In the genomic region with DNA sequence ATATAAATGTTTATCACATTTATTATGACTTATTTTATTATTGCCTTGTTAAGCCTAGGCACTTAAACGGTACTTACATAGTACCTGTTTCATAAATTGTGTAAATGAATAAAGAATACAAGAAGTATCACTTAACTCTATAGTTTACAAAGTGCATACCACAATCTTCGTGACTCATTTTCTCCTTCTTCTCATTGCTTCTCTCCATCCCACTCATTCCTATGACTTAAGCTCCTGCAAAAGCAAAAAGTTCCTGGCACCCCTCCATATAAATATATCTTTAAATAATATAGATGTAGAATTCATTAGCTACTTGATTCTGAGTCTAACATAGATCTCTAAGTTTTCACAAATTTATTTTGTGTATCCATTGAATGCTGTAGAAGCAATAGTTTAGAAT, we compare ENCODE assay signal across 20 cellular contexts.
"Had no signal": no experiment of that assay in that cellular context is flagged by ENCODE, and none has a peak within 500 bp of the region (broad histone marks: within the 10 kb centered on the region; RNA-seq: fewer than 3 reads in every experiment).

No MANE protein-coding gene starts in this region.

- H3K9ac ChIP-seq: neural progenitor cell had no signal

- H2AFZ ChIP-seq: neural progenitor cell had no signal

- H3K36me3 ChIP-seq: colonic mucosa, gastrocnemius medialis, heart left ventricle, lower lobe of right lung, neural progenitor cell, pancreas, tibial artery, uterus had no signal

- H3K4me3 ChIP-seq: colonic mucosa, gastrocnemius medialis, heart left ventricle, lower lobe of right lung, neural progenitor cell, pancreas, tibial artery, uterus had no signal

- H3K27me3 ChIP-seq: colonic mucosa, gastrocnemius medialis, heart left ventricle, neural progenitor cell, pancreas, tibial artery, uterus had no signal

- H3K9me3 ChIP-seq: colonic mucosa, gastrocnemius medialis, heart left ventricle, lower lobe of right lung, pancreas, tibial artery, uterus had no signal

- ATAC-seq: activated CD4-positive, CD25-positive, alpha-beta regulatory T cell treated with anti-CD3 and anti-CD28 coated beads, Interleukin-2, amount 50 U/mL, for 24 hours; gastrocnemius medialis; heart left ventricle; left cardiac atrium; lower lobe of right lung; pancreas; sciatic nerve; stimulated activated naive B cell treated with anti-CD40 and anti-IgM and Interleukin-4, amounts not matched to agents 10 μg/mL and 1 μg/mL and 100 μg/mL, for 72 hours had no signal

- H3K4me2 ChIP-seq: neural progenitor cell had no signal

- H3K4me1 ChIP-seq: colonic mucosa, gastrocnemius medialis, heart left ventricle, lower lobe of right lung, neural progenitor cell, pancreas, tibial artery, uterus had no signal

- DNase-seq: activated CD4-positive, alpha-beta T cell treated with anti-CD3 and anti-CD28 coated beads, Interleukin-2, amount 50 U/mL, for 4 hours; activated naive CD4-positive, alpha-beta T cell; activated naive CD8-positive, alpha-beta T cell treated with anti-CD3 and anti-CD28 coated beads, Interleukin-2, amount 10 ng/mL, durations not matched to agents 7 days and 5 days; activated T-cell treated with anti-CD3 and anti-CD28 coated beads for 4 hours; anterior cingulate cortex; colonic mucosa; gastrocnemius medialis; heart left ventricle; left cardiac atrium; lower lobe of right lung; naive B cell; pancreas; stimulated activated naive B cell treated with anti-CD40 and anti-IgM and Interleukin-4, amounts not matched to agents 10 μg/mL and 1 μg/mL and 100 μg/mL, for 72 hours; T-helper 1 cell; T1000; tibial artery; uterus had no signal

- H3K27ac ChIP-seq: colonic mucosa, gastrocnemius medialis, heart left ventricle, lower lobe of right lung, neural progenitor cell, pancreas, tibial artery, uterus had no signal
